ENCODE assay signal across 1 cellular context in the genomic region with DNA sequence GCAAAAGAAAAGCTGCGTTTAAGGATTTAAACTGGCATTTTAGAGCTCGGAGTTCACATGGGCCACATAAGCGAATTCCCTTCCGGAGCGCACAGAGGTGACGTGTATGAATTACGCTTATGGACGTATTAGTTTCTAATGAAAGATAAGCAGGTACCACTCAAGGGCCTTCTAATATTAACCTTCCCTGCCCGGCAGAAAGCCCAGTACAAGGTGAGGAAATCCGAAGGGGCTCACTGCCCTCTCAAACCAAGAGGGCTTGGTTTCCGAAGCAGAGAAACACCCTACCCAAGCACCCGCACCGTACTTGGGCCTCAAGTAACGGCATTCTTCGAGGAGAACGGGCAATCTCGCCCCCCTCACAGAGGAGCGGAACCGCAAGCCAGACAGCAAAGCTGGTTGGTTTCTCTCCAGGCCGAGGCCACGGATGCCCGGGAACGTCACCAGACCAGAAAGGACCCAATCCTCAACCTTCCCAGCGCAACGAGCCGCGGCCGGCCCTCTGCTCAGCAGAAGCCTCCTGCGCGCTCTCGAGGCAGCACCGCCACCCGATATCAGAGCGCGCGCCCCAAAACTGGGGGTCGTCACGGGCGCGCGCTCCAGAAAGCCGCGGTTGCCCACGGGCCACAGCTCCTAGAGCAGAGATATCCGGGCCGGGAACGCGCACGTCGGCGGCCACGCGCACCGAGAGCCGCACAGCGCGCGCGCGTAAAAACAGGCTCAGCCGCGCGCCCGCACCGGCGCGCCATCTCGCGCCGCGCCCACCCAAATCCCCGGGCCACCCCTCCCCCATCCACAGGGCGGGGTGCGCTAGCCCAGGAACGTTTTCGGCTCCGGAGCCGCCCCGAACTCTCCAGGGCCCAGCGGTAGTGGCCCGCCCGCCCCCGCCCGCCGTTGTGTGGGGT.
TF ChIP-seq lines count a peak whose summit lies in the region.

No MANE protein-coding gene starts in this region.

TF ChIP-seq in HepG2, 621 proteins besides CTCF, POLR2A, EP300 and RAD21 (continued from another document and continues in another):
- TF ChIP-seq, protein P1, sequence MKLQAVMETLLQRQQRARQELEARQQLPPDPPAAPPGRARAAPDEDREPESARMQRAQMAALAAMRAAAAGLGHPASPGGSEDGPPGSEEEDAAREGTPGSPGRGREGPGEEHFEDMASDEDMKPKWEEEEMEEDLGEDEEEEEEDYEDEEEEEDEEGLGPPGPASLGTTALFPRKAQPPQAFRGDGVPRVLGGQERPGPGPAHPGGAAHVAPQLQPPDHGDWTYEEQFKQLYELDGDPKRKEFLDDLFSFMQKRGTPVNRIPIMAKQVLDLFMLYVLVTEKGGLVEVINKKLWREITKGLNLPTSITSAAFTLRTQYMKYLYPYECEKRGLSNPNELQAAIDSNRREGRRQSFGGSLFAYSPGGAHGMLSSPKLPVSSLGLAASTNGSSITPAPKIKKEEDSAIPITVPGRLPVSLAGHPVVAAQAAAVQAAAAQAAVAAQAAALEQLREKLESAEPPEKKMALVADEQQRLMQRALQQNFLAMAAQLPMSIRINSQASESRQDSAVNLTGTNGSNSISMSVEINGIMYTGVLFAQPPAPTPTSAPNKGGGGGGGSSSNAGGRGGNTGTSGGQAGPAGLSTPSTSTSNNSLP (IDR thresholded peaks at IDR 0.05; ENCODE audit: low read depth, low read length), result no peak
- TF ChIP-seq ZNF781 (CRISPR knock-in tag; IDR thresholded peaks at IDR 0.05; ENCODE audit: borderline replicate concordance, not compliant biosample characterization) (peak; percentile 55), ZNF556 (CRISPR knock-in tag; IDR thresholded peaks at IDR 0.05; ENCODE audit: borderline replicate concordance) (peak; percentile 68; the same call in 1 of the 2 replicates), TBX2 (CRISPR knock-in tag; IDR thresholded peaks at IDR 0.05; ENCODE audit: borderline replicate concordance) (peak; percentile 59; the same call in 1 of the 2 replicates), ZFP90 (CRISPR knock-in tag; IDR thresholded peaks at IDR 0.05; ENCODE audit: borderline replicate concordance) (0 out of 2 replicates have a peak, but pooled peaks have one; percentile 41), ZNF230 (CRISPR knock-in tag; IDR thresholded peaks at IDR 0.05) (0 out of 2 replicates have a peak, but pooled peaks have one; percentile 58), PAX8 (CRISPR knock-in tag; IDR thresholded peaks at IDR 0.05; ENCODE audit: borderline replicate concordance) (0 out of 2 replicates have a peak, but pooled peaks have one; percentile 41), ZNF232 (CRISPR knock-in tag; IDR thresholded peaks at IDR 0.05; ENCODE audit: borderline replicate concordance) (peak; percentile 79; the same call in 1 of the 2 replicates), ZSCAN31 (CRISPR knock-in tag; IDR thresholded peaks at IDR 0.05; ENCODE audit: low read depth) (0 out of 2 replicates have a peak, but pooled peaks have one; percentile 25), RXRB (CRISPR knock-in tag; IDR thresholded peaks at IDR 0.05; ENCODE audit: borderline replicate concordance) (peak; percentile 8; the same call in 1 of the 2 replicates), ZSCAN21 (CRISPR knock-in tag; IDR thresholded peaks at IDR 0.05; ENCODE audit: borderline replicate concordance) (peak; percentile 32; the same call in 1 of the 2 replicates), ZNF510 (CRISPR knock-in tag; IDR thresholded peaks at IDR 0.05; ENCODE audit: low read depth) (0 out of 2 replicates have a peak, but pooled peaks have one; percentile 56), ZNF558 (CRISPR knock-in tag; IDR thresholded peaks at IDR 0.05; ENCODE audit: borderline replicate concordance) (0 out of 2 replicates have a peak, but pooled peaks have one; percentile 22), SIN3A (IDR thresholded peaks at IDR 0.05; ENCODE audit: borderline replicate concordance, low read depth, low read length) (0 out of 2 replicates have a peak, but pooled peaks have one; percentile 25), ZNF768 (CRISPR knock-in tag; IDR thresholded peaks at IDR 0.05) (peak; percentile 23; the same call in 1 of the 2 replicates), KDM6A (CRISPR knock-in tag; IDR thresholded peaks at IDR 0.05; ENCODE audit: low read depth) (no peak), CCDC6 (CRISPR knock-in tag; IDR thresholded peaks at IDR 0.05) (peak; percentile 28; the same call in 1 of the 2 replicates), NKX3-1 (CRISPR knock-in tag; IDR thresholded peaks at IDR 0.05) (0 out of 2 replicates have a peak, but pooled peaks have one; percentile 52), ZNF772 (CRISPR knock-in tag; IDR thresholded peaks at IDR 0.05) (peak; percentile 55; the same call in 1 of the 2 replicates), LCORL (IDR thresholded peaks at IDR 0.05) (no peak), LCORL (CRISPR knock-in tag; IDR thresholded peaks at IDR 0.05) (no peak), ZNF816 (CRISPR knock-in tag; IDR thresholded peaks at IDR 0.05; ENCODE audit: borderline replicate concordance) (peak; percentile 34; the same call in 1 of the 2 replicates), ZBTB8A (CRISPR knock-in tag; IDR thresholded peaks at IDR 0.05; ENCODE audit: borderline replicate concordance, low read depth) (peak; percentile 58; the same call in 1 of the 2 replicates), ZBTB20 (CRISPR knock-in tag; IDR thresholded peaks at IDR 0.05; ENCODE audit: borderline replicate concordance, low read depth) (peak; percentile 35; the same call in 1 of the 2 replicates), SAP130 (CRISPR knock-in tag; IDR thresholded peaks at IDR 0.05; ENCODE audit: low read depth) (peak; percentile 30; the same call in 1 of the 2 replicates), ZNF557 (CRISPR knock-in tag; IDR thresholded peaks at IDR 0.05) (0 out of 2 replicates have a peak, but pooled peaks have one; percentile 21), ZZZ3 (CRISPR knock-in tag; IDR thresholded peaks at IDR 0.05; ENCODE audit: borderline replicate concordance) (0 out of 2 replicates have a peak, but pooled peaks have one; percentile 58), ZNF383 (CRISPR knock-in tag; IDR thresholded peaks at IDR 0.05; ENCODE audit: borderline replicate concordance) (peak; percentile 13; the same call in 1 of the 2 replicates), ZNF121 (CRISPR knock-in tag; IDR thresholded peaks at IDR 0.05) (0 out of 2 replicates have a peak, but pooled peaks have one; percentile 43), AGO1 (IDR thresholded peaks at IDR 0.05; ENCODE audit: low read depth, low read length, poor library complexity, severe bottlenecking) (peak; percentile 88), ATF1 (CRISPR knock-in tag; IDR thresholded peaks at IDR 0.05) (peak; percentile 82), HMG20B (CRISPR knock-in tag; conservative IDR thresholded peaks at IDR 0.05) (no peak), ZNF879 (CRISPR knock-in tag; IDR thresholded peaks at IDR 0.05) (0 out of 2 replicates have a peak, but pooled peaks have one; percentile 54), SP2 (CRISPR knock-in tag; IDR thresholded peaks at IDR 0.05) (no peak)
- TF ChIP-seq, protein P2, sequence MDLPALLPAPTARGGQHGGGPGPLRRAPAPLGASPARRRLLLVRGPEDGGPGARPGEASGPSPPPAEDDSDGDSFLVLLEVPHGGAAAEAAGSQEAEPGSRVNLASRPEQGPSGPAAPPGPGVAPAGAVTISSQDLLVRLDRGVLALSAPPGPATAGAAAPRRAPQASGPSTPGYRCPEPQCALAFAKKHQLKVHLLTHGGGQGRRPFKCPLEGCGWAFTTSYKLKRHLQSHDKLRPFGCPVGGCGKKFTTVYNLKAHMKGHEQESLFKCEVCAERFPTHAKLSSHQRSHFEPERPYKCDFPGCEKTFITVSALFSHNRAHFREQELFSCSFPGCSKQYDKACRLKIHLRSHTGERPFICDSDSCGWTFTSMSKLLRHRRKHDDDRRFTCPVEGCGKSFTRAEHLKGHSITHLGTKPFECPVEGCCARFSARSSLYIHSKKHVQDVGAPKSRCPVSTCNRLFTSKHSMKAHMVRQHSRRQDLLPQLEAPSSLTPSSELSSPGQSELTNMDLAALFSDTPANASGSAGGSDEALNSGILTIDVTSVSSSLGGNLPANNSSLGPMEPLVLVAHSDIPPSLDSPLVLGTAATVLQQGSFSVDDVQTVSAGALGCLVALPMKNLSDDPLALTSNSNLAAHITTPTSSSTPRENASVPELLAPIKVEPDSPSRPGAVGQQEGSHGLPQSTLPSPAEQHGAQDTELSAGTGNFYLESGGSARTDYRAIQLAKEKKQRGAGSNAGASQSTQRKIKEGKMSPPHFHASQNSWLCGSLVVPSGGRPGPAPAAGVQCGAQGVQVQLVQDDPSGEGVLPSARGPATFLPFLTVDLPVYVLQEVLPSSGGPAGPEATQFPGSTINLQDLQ (CRISPR knock-in tag; IDR thresholded peaks at IDR 0.05), result peak; percentile 45; the same call in 1 of the 2 replicates
- TF ChIP-seq, protein P3, sequence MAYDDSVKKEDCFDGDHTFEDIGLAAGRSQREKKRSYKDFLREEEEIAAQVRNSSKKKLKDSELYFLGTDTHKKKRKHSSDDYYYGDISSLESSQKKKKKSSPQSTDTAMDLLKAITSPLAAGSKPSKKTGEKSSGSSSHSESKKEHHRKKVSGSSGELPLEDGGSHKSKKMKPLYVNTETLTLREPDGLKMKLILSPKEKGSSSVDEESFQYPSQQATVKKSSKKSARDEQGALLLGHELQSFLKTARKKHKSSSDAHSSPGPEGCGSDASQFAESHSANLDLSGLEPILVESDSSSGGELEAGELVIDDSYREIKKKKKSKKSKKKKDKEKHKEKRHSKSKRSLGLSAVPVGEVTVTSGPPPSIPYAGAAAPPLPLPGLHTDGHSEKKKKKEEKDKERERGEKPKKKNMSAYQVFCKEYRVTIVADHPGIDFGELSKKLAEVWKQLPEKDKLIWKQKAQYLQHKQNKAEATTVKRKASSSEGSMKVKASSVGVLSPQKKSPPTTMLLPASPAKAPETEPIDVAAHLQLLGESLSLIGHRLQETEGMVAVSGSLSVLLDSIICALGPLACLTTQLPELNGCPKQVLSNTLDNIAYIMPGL (CRISPR knock-in tag; IDR thresholded peaks at IDR 0.05; ENCODE audit: borderline replicate concordance in 1 of 2, low read depth in 1 of 2), result peak in 1 of 2 experiments; percentile 73; a peak in 2 of 4 replicates
- TF ChIP-seq, protein P4, sequence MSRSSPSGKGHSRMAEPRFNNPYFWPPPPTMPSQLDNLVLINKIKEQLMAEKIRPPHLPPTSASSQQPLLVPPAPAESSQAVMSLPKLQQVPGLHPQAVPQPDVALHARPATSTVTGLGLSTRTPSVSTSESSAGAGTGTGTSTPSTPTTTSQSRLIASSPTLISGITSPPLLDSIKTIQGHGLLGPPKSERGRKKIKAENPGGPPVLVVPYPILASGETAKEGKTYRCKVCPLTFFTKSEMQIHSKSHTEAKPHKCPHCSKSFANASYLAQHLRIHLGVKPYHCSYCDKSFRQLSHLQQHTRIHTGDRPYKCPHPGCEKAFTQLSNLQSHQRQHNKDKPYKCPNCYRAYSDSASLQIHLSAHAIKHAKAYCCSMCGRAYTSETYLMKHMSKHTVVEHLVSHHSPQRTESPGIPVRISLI (CRISPR knock-in tag; IDR thresholded peaks at IDR 0.05; ENCODE audit: borderline replicate concordance), result peak; percentile 30; the same call in 1 of the 2 replicates
- TF ChIP-seq, protein P5, sequence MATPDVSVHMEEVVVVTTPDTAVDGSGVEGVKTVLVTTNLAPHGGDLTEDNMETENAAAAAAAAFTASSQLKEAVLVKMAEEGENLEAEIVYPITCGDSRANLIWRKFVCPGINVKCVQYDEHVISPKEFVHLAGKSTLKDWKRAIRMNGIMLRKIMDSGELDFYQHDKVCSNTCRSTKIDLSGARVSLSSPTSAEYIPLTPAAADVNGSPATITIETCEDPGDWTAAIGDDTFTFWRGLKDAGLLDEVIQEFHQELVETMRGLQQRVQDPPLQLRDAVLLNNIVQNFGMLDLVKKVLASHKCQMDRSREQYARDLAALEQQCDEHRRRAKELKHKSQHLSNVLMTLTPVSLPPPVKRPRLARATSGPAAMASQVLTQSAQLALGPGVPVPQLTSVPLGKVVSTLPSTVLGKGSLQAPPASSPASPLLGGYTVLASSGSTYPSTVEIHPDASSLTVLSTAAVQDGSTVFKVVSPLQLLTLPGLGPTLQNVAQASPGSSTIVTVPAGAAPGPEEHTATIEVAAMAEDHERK (CRISPR knock-in tag; IDR thresholded peaks at IDR 0.05; ENCODE audit: low read depth), result peak; percentile 69
- TF ChIP-seq, protein P6, sequence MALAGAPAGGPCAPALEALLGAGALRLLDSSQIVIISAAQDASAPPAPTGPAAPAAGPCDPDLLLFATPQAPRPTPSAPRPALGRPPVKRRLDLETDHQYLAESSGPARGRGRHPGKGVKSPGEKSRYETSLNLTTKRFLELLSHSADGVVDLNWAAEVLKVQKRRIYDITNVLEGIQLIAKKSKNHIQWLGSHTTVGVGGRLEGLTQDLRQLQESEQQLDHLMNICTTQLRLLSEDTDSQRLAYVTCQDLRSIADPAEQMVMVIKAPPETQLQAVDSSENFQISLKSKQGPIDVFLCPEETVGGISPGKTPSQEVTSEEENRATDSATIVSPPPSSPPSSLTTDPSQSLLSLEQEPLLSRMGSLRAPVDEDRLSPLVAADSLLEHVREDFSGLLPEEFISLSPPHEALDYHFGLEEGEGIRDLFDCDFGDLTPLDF (CRISPR knock-in tag; IDR thresholded peaks at IDR 0.05), result no peak
- TF ChIP-seq, protein P7, sequence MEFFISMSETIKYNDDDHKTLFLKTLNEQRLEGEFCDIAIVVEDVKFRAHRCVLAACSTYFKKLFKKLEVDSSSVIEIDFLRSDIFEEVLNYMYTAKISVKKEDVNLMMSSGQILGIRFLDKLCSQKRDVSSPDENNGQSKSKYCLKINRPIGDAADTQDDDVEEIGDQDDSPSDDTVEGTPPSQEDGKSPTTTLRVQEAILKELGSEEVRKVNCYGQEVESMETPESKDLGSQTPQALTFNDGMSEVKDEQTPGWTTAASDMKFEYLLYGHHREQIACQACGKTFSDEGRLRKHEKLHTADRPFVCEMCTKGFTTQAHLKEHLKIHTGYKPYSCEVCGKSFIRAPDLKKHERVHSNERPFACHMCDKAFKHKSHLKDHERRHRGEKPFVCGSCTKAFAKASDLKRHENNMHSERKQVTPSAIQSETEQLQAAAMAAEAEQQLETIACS (CRISPR knock-in tag; IDR thresholded peaks at IDR 0.05), result peak; percentile 97
- TF ChIP-seq, protein P8, sequence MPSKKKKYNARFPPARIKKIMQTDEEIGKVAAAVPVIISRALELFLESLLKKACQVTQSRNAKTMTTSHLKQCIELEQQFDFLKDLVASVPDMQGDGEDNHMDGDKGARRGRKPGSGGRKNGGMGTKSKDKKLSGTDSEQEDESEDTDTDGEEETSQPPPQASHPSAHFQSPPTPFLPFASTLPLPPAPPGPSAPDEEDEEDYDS (CRISPR knock-in tag; IDR thresholded peaks at IDR 0.05), result 0 out of 2 replicates have a peak, but pooled peaks have one; percentile 13
- TF ChIP-seq, protein P9, sequence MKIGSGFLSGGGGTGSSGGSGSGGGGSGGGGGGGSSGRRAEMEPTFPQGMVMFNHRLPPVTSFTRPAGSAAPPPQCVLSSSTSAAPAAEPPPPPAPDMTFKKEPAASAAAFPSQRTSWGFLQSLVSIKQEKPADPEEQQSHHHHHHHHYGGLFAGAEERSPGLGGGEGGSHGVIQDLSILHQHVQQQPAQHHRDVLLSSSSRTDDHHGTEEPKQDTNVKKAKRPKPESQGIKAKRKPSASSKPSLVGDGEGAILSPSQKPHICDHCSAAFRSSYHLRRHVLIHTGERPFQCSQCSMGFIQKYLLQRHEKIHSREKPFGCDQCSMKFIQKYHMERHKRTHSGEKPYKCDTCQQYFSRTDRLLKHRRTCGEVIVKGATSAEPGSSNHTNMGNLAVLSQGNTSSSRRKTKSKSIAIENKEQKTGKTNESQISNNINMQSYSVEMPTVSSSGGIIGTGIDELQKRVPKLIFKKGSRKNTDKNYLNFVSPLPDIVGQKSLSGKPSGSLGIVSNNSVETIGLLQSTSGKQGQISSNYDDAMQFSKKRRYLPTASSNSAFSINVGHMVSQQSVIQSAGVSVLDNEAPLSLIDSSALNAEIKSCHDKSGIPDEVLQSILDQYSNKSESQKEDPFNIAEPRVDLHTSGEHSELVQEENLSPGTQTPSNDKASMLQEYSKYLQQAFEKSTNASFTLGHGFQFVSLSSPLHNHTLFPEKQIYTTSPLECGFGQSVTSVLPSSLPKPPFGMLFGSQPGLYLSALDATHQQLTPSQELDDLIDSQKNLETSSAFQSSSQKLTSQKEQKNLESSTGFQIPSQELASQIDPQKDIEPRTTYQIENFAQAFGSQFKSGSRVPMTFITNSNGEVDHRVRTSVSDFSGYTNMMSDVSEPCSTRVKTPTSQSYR (CRISPR knock-in tag; IDR thresholded peaks at IDR 0.05; ENCODE audit: borderline replicate concordance), result peak; percentile 92
